8 cellular contexts compared by ENCODE assay signal in the genomic region with DNA sequence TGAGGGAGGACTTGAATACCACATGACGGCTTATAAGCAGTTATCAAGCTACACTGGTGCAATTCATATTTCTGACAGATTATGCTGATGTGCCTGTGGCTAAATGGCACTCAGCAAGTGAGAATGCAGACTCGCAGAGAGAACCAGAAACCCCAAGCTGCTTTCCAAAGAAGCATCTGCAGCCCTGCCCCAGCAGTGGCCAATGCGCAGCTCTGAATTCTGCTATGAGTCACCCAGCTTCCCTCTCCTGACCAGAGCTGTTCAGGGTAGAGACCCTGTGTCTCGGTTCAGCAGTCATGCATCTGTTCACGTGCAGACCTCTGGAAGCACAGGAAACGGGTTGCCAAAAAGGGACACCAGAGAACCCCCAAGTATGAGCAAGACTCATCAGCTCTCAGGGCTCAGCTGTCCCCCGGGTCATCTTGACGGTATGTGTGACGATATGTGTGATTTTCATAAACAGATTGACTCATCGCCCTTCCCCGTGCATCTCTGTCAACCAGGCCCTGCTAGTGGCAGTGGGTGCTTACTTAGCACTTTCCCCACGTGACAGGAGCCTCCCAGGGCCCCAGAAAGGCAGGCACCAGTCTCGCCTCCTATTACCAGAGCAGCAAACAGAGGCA.
DNase-seq lines count a peak whose midpoint lies in the region; ATAC-seq and TF ChIP-seq lines count a peak whose summit lies in the region.

No MANE protein-coding gene starts in this region.

- H3K9me3 Mint-ChIP-seq in glutamatergic neuron (ENCODE audit: unreplicated experiment), result peaks cover 4% of the 10 kb centered on the region

- no peak overlapping the region for H3K27ac Mint-ChIP-seq in glutamatergic neuron (ENCODE audit: unreplicated experiment)

- DNase-seq in NCI-H82 (lab: John Stamatoyannopoulos, UW) (peak; percentile 32), NCI-H82 treated with DMSO at 0.1 percent for 48 hours (lab: John Stamatoyannopoulos, UW; ENCODE audit: unreplicated experiment) (no peak), glutamatergic neuron (peak; percentile 57), gastrocnemius medialis (peak; percentile 88 to 92), SK-N-DZ (ENCODE audit: low spot score) (no peak)
- DNase-seq in activated naive CD4-positive, alpha-beta T cell (lab: John Stamatoyannopoulos, UW), result peak; percentile 44 to 69 (median 61)

- no peaks in the 10 kb centered on the region for H3K27me3 ChIP-seq in gastrocnemius medialis

- intact Hi-C loops in gastrocnemius medialis (cut with DNase I; ENCODE audit: low total_unique reads), result loop anchor here (1.0 to 10.0 kb wide), 2 partner anchors 45 to 282 kb away; a partner anchor contains a TSS

- H3K9me3 ChIP-seq in gastrocnemius medialis, result no peaks in the 10 kb centered on the region

- no peak overlapping the region for H3K27ac ChIP-seq in gastrocnemius medialis

- TF ChIP-seq POLR2A in Raji (IDR thresholded peaks at IDR 0.05; ENCODE audit: insufficient read depth, low read depth, low read length) (peak; percentile 52; the same call in 1 of the 2 replicates), gastrocnemius medialis (IDR thresholded peaks at IDR 0.05) (peak; percentile 60 to 66)

- TF ChIP-seq CTCF in glutamatergic neuron (IDR thresholded peaks at IDR 0.05; ENCODE audit: partially characterized antibody, unreplicated experiment) (no peak), gastrocnemius medialis (IDR thresholded peaks at IDR 0.05 in 4 of 5, conservative IDR thresholded peaks at IDR 0.05 in 1 of 5) (no peak)

- peaks cover 10% of the 10 kb centered on the region for H3K27me3 Mint-ChIP-seq in glutamatergic neuron (ENCODE audit: unreplicated experiment)

- H3K4me3 Mint-ChIP-seq in glutamatergic neuron (ENCODE audit: unreplicated experiment), result no peak overlapping the region

- ATAC-seq in HG03108 (IDR thresholded peaks at IDR 0.05; ENCODE audit: unreplicated experiment), result peak; percentile 90
- ATAC-seq in gastrocnemius medialis, result peak; percentile 68 to 73

- H3K4me1 ChIP-seq in gastrocnemius medialis, result peaks cover 94 to 99% of the 10 kb centered on the region in 2 donors

- H3K36me3 Mint-ChIP-seq in glutamatergic neuron (ENCODE audit: unreplicated experiment), result no peaks in the 10 kb centered on the region

- H3K4me3 ChIP-seq in gastrocnemius medialis, result no peak overlapping the region

- peaks cover 41% of the 10 kb centered on the region for H3K4me1 Mint-ChIP-seq in glutamatergic neuron (ENCODE audit: low read depth, unreplicated experiment)

- in situ Hi-C loops in gastrocnemius medialis (cut with MboI; ENCODE audit: low sequenced_read_pairs in 4 of 4), result no loop called here

- no peaks in the 10 kb centered on the region for H3K36me3 ChIP-seq in gastrocnemius medialis

Comparison
In these comparisons a context has a peak if more than half of its experiments do, and no peak if none do; other contexts are left out.
1. DNase-seq: peak in NCI-H82 (single experiment), activated naive CD4-positive, alpha-beta T cell (4 of 4), glutamatergic neuron (single experiment) and gastrocnemius medialis (2 of 2); none in NCI-H82 treated with DMSO at 0.1 percent for 48 hours (single experiment) and SK-N-DZ (single experiment).